In genomic region chr17:76142044-76143041, GRCh38 we compare ENCODE assay signal across 12 cellular contexts. TPM values are rescaled to one million over a fixed set of nuclear protein-coding genes. Genes with fewer than 3 reads are reported as not detected.
DNase-seq lines count a peak whose midpoint lies in the region; ATAC-seq, FAIRE-seq and TF ChIP-seq lines count a peak whose summit lies in the region.
"Had no signal": no experiment of that assay in that cellular context is flagged by ENCODE, and none has a peak within 500 bp of the region (broad histone marks: within the 10 kb centered on the region; RNA-seq: fewer than 3 reads in every experiment).

No MANE protein-coding gene starts in this region.

- H3K36me3 ChIP-seq in left ventricle myocardium inferior (no peaks in the 10 kb centered on the region), WERI-Rb-1 (no peaks in the 10 kb centered on the region), kidney (ENCODE audit: control insufficient read depth in 1 of 2, insufficient read depth in 2 of 2, low read length in 2 of 2) (no peaks in the 10 kb centered on the region)
- H3K36me3 ChIP-seq: thyroid gland had no signal

- peaks cover 37% of the 10 kb centered on the region for H3K27me3 ChIP-seq in left ventricle myocardium inferior (ENCODE audit: low read depth)
- H3K27me3 ChIP-seq in WERI-Rb-1 (ENCODE audit: insufficient read depth, low read depth, severe bottlenecking) = no peaks in the 10 kb centered on the region
- H3K27me3 ChIP-seq: thyroid gland had no signal

- H3K27ac ChIP-seq in left ventricle myocardium inferior (replicated peaks) (no peak overlapping the region), WERI-Rb-1 (peak overlapping the region; percentile 92), kidney (ENCODE audit: low read depth in 2 of 2, low read length in 2 of 2) (no peak overlapping the region)
- H3K27ac ChIP-seq: thyroid gland had no signal

- FAIRE-seq in kidney (lab: Jason Lieb, UNC) (no peak), urothelium cell line (lab: Jason Lieb, UNC) (peak; percentile 92)

- H3K9me3 ChIP-seq in left ventricle myocardium inferior (replicated peaks) (no peaks in the 10 kb centered on the region), WERI-Rb-1 (ENCODE audit: severe bottlenecking) (no peaks in the 10 kb centered on the region), kidney (ENCODE audit: control insufficient read depth in 1 of 2, low read length in 2 of 2) (no peaks in the 10 kb centered on the region)
- H3K9me3 ChIP-seq: thyroid gland had no signal

- no peak for TF ChIP-seq CTCF in left ventricle myocardium inferior (IDR thresholded peaks at IDR 0.05; ENCODE audit: borderline replicate concordance)
- no peak for TF ChIP-seq CTCF in WERI-Rb-1 (IDR thresholded peaks at IDR 0.05; ENCODE audit: low read depth, low read length)
- TF ChIP-seq CTCF in kidney (IDR thresholded peaks at IDR 0.05; ENCODE audit: borderline replicate concordance, extremely low read depth, insufficient read depth) = no peak

- ATAC-seq in esophagus mucosa = no peak
- no peak for ATAC-seq in left ventricle myocardium superior

- intact Hi-C loops in left ventricle myocardium inferior (cut with micrococcal nuclease) (no loop called here), cardiac septum (cut with DNase I) (no loop called here), kidney (cut with DNase I) (no loop called here), left ventricle myocardium superior (cut with micrococcal nuclease) (no loop called here)

- DNase-seq in left ventricle myocardium inferior (no peak), cardiac septum (ENCODE audit: low spot score) (no peak), WERI-Rb-1 (peak; percentile 86), kidney (peak; percentile 71), urothelium cell line (ENCODE audit: low spot score) (no peak), left ventricle myocardium superior (no peak)
- DNase-seq in stimulated activated CD4-positive, alpha-beta T cell treated with anti-CD3 and anti-CD28 coated beads, Interleukin-4, amount 100 ng/mL, for 24 hours = no peak
- DNase-seq: amygdala, GOT3, NCI-H187 treated with DMSO at 0.1 percent for 48 hours had no signal

- H3K4me1 ChIP-seq in left ventricle myocardium inferior = peaks cover 73% of the 10 kb centered on the region
- peaks cover 10 to 25% of the 10 kb centered on the region in 2 donors for H3K4me1 ChIP-seq in kidney (ENCODE audit: control insufficient read depth in 1 of 2, insufficient read depth in 1 of 2, low read depth in 1 of 2, low read length in 2 of 2)

- peak overlapping the region in 1 of 2 donors; percentile 51 for H3K9ac ChIP-seq in kidney (ENCODE audit: low read length in 2 of 2)

- H3K4me3 ChIP-seq in left ventricle myocardium inferior = peak overlapping the region; percentile 67
- H3K4me3 ChIP-seq in WERI-Rb-1 (ENCODE audit: low read depth, low read length) = peak overlapping the region; percentile 56
- H3K4me3 ChIP-seq in kidney (ENCODE audit: low read length in 2 of 2) = peak overlapping the region; percentile 12 to 52

RNA-seq across cellular contexts. Expression of gene FOXJ1, which starts 1.3 kb away (rescaled TPM):
- total RNA-seq in left ventricle myocardium inferior = not detected
- total RNA-seq in cardiac septum = not detected
- total RNA-seq in kidney = 6.8 TPM
- polyA plus RNA-seq in kidney (ENCODE audit: insufficient read depth, low read depth, low replicate concordance) = 3.4 TPM
- total RNA-seq in esophagus mucosa = not detected
- total RNA-seq in left ventricle myocardium superior = not detected

RNA-seq across cellular contexts. Expression of gene EXOC7, which starts 38.8 kb away (rescaled TPM):
- total RNA-seq in left ventricle myocardium inferior (81.1 TPM), cardiac septum (86.9 TPM), kidney (143 TPM), esophagus mucosa (91.1 TPM), left ventricle myocardium superior (82.2 TPM)
- polyA plus RNA-seq in kidney (ENCODE audit: insufficient read depth, low read depth, low replicate concordance) = 83.2 TPM

Comparison
In these comparisons a context has a peak if more than half of its experiments do, and no peak if none do; other contexts are left out.
1. DNase-seq: peak in WERI-Rb-1 (single experiment) and kidney (single experiment); none in left ventricle myocardium inferior (single experiment), cardiac septum (single experiment), urothelium cell line (single experiment), left ventricle myocardium superior (single experiment) and stimulated activated CD4-positive, alpha-beta T cell treated with anti-CD3 and anti-CD28 coated beads, Interleukin-4, amount 100 ng/mL, for 24 hours (single experiment).
2. Peak in every context shown above with its lines, with median percentiles within 50 percentile points of each other: H3K4me3 ChIP-seq.